Comparison of ENCODE assay signal across 9 cellular contexts in the genomic region with DNA sequence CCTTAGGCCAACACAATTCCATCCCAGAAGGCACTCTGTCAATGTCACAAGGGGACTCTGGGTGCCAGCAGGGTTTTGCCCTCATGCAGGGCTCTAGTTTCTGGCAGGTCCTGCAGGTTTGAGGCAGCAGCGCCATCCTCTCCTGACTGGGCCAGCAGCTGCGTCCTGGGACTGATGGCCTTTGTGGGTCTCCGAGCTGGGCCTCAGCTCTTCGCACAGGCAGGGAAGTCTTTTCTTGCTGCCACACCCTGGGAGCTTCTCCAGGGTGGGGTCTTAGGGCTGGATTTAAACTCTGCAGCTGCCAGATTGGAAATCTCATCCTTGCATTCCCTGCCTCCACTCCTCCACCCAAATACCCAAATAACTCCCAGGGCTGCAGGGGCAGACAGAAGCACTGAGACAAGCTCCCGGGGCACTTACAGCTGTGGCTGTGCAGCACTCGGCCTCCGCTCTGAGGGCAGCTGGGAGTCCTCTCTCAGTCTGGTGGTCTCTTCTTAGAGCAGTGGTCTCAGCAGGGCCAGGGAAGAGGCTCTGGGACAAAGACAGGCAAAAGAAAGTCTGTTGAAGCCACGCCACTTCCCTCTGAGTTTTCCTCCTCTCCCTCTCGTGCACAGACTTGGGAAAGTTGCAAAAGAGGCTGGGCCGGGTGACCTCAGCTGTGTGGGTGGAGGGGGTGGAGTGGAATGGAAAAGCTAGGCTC. TPM values are rescaled to one million over a fixed set of nuclear protein-coding genes. Genes with fewer than 3 reads are reported as not detected.
DNase-seq lines count a peak whose midpoint lies in the region; ATAC-seq, FAIRE-seq and TF ChIP-seq lines count a peak whose summit lies in the region.
"Had no signal": no experiment of that assay in that cellular context is flagged by ENCODE, and none has a peak within 500 bp of the region (broad histone marks: within the 10 kb centered on the region; RNA-seq: fewer than 3 reads in every experiment).

A gene with protein sequence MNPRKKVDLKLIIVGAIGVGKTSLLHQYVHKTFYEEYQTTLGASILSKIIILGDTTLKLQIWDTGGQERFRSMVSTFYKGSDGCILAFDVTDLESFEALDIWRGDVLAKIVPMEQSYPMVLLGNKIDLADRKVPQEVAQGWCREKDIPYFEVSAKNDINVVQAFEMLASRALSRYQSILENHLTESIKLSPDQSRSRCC (minus strand): TSS at position 563 of the 700 bp plus-strand sequence. CDS start 9,260 bp downstream, outside the sequence.

- peak; percentile 59 for DNase-seq in Ammon's horn (ENCODE audit: low spot score)
- DNase-seq in RPMI7951 (ENCODE audit: low read depth): peak; percentile 62
- DNase-seq in fibroblast of pulmonary artery (ENCODE audit: low read depth): peak; percentile 81
- DNase-seq in omental fat pad (ENCODE audit: low spot score): peak; percentile 73
- DNase-seq in GM12892 (ENCODE audit: insufficient read length): no peak
- DNase-seq in activated CD4-positive, CD25-positive, alpha-beta regulatory T cell (lab: John Stamatoyannopoulos, UW): no peak
- no peak for DNase-seq in effector CD4-positive, alpha-beta T cell

- FAIRE-seq in GM12892 (lab: Jason Lieb, UNC): no peak
- FAIRE-seq: islet of Langerhans had no signal

- no peak for TF ChIP-seq POLR2A in GM12892 (IDR thresholded peaks at IDR 0.05; ENCODE audit: low read depth, low read length)

- TF ChIP-seq CTCF in fibroblast of pulmonary artery (IDR thresholded peaks at IDR 0.05; ENCODE audit: low read length, missing control alignments): no peak
- no peak for TF ChIP-seq CTCF in omental fat pad (IDR thresholded peaks at IDR 0.05)

- peak; percentile 64 for ATAC-seq in omental fat pad (ENCODE audit: low FRiP score)
- no peak for ATAC-seq in GM18873 (IDR thresholded peaks at IDR 0.05; ENCODE audit: low FRiP score, unreplicated experiment)

- peak within 1 kb of the TSS; percentile 38 for H3K4me3 ChIP-seq in fibroblast of pulmonary artery (replicated peaks; ENCODE audit: low read depth, low read length)

RNA-seq across cellular contexts. Expression of the gene that starts here (rescaled TPM):
- 0.96 and 0.98 TPM in 2 replicates for total RNA-seq in RPMI7951 (2014; rRNA removed; shearing (Covaris generic))
- 10 to 100 TPM in 2 of 4 donors, 1 to 10 TPM in 2; 3.2 to 62.0 (median 16.6) TPM for total RNA-seq in omental fat pad
- not detected for polyA plus RNA-seq in GM12892 (2012; ENCODE audit: missing spikeins)

Comparison
In these comparisons a context has a peak if more than half of its experiments do, and no peak if none do; other contexts are left out.
1. Peak in DNase-seq in RPMI7951; RNA of the gene not detected or under 1 TPM.
2. DNase-seq: peak in Ammon's horn (single experiment), fibroblast of pulmonary artery (single experiment) and omental fat pad (single experiment); none in GM12892 (single experiment), activated CD4-positive, CD25-positive, alpha-beta regulatory T cell (0 of 4) and effector CD4-positive, alpha-beta T cell (single experiment).